In genomic region chr15:38254065-38254883, GRCh38 we compare ENCODE assay signal across 1 cellular context.
A peak's percentile ranks its signal among the peaks of the same experiment; 100 is the strongest.
TF ChIP-seq lines count a peak whose summit lies in the region.

No MANE protein-coding gene starts in this region.

TF ChIP-seq in HEK293, 187 proteins besides CTCF, POLR2A, EP300 and RAD21 (continued from another document):
- TF ChIP-seq PRDM10 (tag by site-specific recombination; IDR thresholded peaks at IDR 0.05) (peak; percentile 42; the same call in 1 of the 2 replicates), ZNF626 (tag by site-specific recombination; IDR thresholded peaks at IDR 0.05) (no peak), KLF10 (tag by site-specific recombination; IDR thresholded peaks at IDR 0.05) (no peak), BCL11A (tag by site-specific recombination; IDR thresholded peaks at IDR 0.05; ENCODE audit: low read depth) (no peak), SCRT2 (tag by site-specific recombination; IDR thresholded peaks at IDR 0.05) (no peak), ZNF146 (tag by site-specific recombination; IDR thresholded peaks at IDR 0.05) (no peak), ZNF830 (tag by site-specific recombination; IDR thresholded peaks at IDR 0.05; ENCODE audit: low read depth) (no peak), ZXDB (tag by site-specific recombination; IDR thresholded peaks at IDR 0.05) (0 out of 2 replicates have a peak, but pooled peaks have one; percentile 34), ZNF157 (tag by site-specific recombination; IDR thresholded peaks at IDR 0.05) (no peak)
